21 cellular contexts compared by ENCODE assay signal in the genomic region with DNA sequence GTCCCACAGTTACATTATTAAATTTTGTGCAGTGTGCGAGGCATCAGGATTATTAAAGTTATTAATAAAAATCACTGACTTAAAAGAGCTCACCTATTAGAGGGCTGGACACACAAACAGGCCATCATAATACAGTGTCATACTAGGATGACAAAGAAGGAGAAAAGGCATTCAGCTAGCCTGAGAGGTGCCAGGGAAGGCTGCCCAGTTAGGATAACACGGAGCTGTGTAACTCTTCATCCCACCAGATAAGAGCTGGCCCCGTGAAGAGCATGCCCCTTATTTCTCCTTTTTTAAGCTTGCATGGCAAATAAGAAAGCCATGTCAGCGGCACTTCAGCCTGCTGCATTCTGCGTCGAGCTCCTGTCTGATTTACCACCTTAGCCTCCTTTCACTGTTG.
"Had no signal": no experiment of that assay in that cellular context is flagged by ENCODE, and none has a peak within 500 bp of the region (broad histone marks: within the 10 kb centered on the region; RNA-seq: fewer than 3 reads in every experiment).

No MANE protein-coding gene starts in this region.

- DNase-seq: Kasumi-1, MM.1S, NCI-H1092 treated with DMSO at 0.1 percent for 48 hours, NCI-H1436, NCI-H187, NCI-H2029, NCI-H2081 treated with DMSO at 0.1 percent for 48 hours, NCI-H2171, NCI-H226, NCI-H446, NCI-H510A, NCI-H524 treated with DMSO at 0.1 percent for 48 hours, NCI-H69, NCI-H774, RPMI8226, SHP77 treated with DMSO at 0.1 percent for 48 hours, SJCRH30 had no signal

- H3K27ac ChIP-seq: HL-60, KMS-11, SJCRH30 had no signal

- ATAC-seq: K562, SK-N-SH treated with all-trans-retinoic acid at 6 μM for 48 hours had no signal

- H3K4me1 ChIP-seq: SJCRH30 had no signal

- H3K4me2 ChIP-seq: KMS-11 had no signal

- H3K9me3 ChIP-seq: SJCRH30 had no signal

- H3K36me3 ChIP-seq: SJCRH30 had no signal

- H3K9ac ChIP-seq: KMS-11 had no signal

- H3K4me3 ChIP-seq: K562, SJCRH30 had no signal

- H3K27me3 ChIP-seq: SJCRH30 had no signal
